21 cellular contexts compared by ENCODE assay signal in genomic region chr4:142092941-142093340, GRCh38.
A peak's percentile ranks its signal among the peaks of the same experiment; 100 is the strongest.
DNase-seq lines count a peak whose midpoint lies in the region; TF ChIP-seq lines count a peak whose summit lies in the region.
"Had no signal": no experiment of that assay in that cellular context is flagged by ENCODE, and none has a peak within 500 bp of the region (broad histone marks: within the 10 kb centered on the region; RNA-seq: fewer than 3 reads in every experiment).

No MANE protein-coding gene starts in this region.

- H3K27ac Mint-ChIP-seq in activated T-cell treated with anti-CD3 and anti-CD28 coated beads, Interleukin-2, amount 50 U/mL, for 24 hours = peak overlapping the region; percentile 12

- no peaks in the 10 kb centered on the region for H3K27me3 Mint-ChIP-seq in activated T-cell treated with anti-CD3 and anti-CD28 coated beads, Interleukin-2, amount 50 U/mL, for 24 hours

- no peak for TF ChIP-seq POLR2A in sigmoid colon (IDR thresholded peaks at IDR 0.05)

- H3K9me3 ChIP-seq in sigmoid colon = no peaks in the 10 kb centered on the region

- H3K4me1 Mint-ChIP-seq in activated T-cell treated with anti-CD3 and anti-CD28 coated beads, Interleukin-2, amount 50 U/mL, for 24 hours (ENCODE audit: low read depth) = peaks cover 5% of the 10 kb centered on the region

- 90 to 93% methylated on average over 1 of the region's 1 CpG for WGBS in sigmoid colon, 2 donors

- H3K4me1 ChIP-seq in sigmoid colon = peaks cover 0 to 77% (median 35%) of the 10 kb centered on the region in 4 donors

- DNase-seq in activated T-cell treated with anti-CD3 and anti-CD28 coated beads, Interleukin-2, amount 50 U/mL, for 24 hours = no peak
- DNase-seq in activated T-cell treated with anti-CD3 and anti-CD28 coated beads for 4 hours (no peak), M059J (ENCODE audit: low read depth) (peak; percentile 45), coronary artery (ENCODE audit: low spot score) (no peak), sigmoid colon (no peak), epidermal melanocyte (ENCODE audit: insufficient read length, low spot score) (no peak), OCI-M1 (lab: John Stamatoyannopoulos, UW) (no peak), EL (no peak)
- DNase-seq: AML-193, C1 segment of cervical spinal cord, GF-D8, H7, KBM-7, NCI-H1105 treated with DMSO at 0.1 percent for 48 hours, NCI-H1694, NCI-H2081, NCI-H2171 treated with DMSO at 0.1 percent for 48 hours, NCI-H524 treated with DMSO at 0.1 percent for 48 hours, Right ventricle myocardium superior had no signal

- intact Hi-C loops in sigmoid colon (cut with DNase I) = loop anchor here (10.0 kb wide), 2 partner anchors 748 to 938 kb away; no protein-coding TSS in a partner anchor

- H3K9me3 Mint-ChIP-seq in activated T-cell treated with anti-CD3 and anti-CD28 coated beads, Interleukin-2, amount 50 U/mL, for 24 hours = no peaks in the 10 kb centered on the region

- no peak overlapping the region for H3K4me3 ChIP-seq in coronary artery
- no peak overlapping the region for H3K4me3 ChIP-seq in sigmoid colon

- no peak overlapping the region for H3K4me3 Mint-ChIP-seq in activated T-cell treated with anti-CD3 and anti-CD28 coated beads, Interleukin-2, amount 50 U/mL, for 24 hours

- no peaks in the 10 kb centered on the region for H3K27me3 ChIP-seq in sigmoid colon

- TF ChIP-seq CTCF in coronary artery (IDR thresholded peaks at IDR 0.05) (no peak), sigmoid colon (IDR thresholded peaks at IDR 0.05) (no peak)

- peak overlapping the region; percentile 87 to 92 for H3K27ac ChIP-seq in coronary artery
- H3K27ac ChIP-seq in sigmoid colon = peak overlapping the region in 3 of 4 donors; percentile 69 to 83 (median 71)
- H3K27ac ChIP-seq: 22Rv1, HL-60 had no signal

- H3K36me3 Mint-ChIP-seq in activated T-cell treated with anti-CD3 and anti-CD28 coated beads, Interleukin-2, amount 50 U/mL, for 24 hours (ENCODE audit: low read depth) = peaks cover 79% of the 10 kb centered on the region

- TF ChIP-seq EP300 in sigmoid colon (IDR thresholded peaks at IDR 0.05) = no peak

- H3K36me3 ChIP-seq in sigmoid colon = no peaks in the 10 kb centered on the region
